Comparison of ENCODE assay signal across 8 cellular contexts in the genomic region with DNA sequence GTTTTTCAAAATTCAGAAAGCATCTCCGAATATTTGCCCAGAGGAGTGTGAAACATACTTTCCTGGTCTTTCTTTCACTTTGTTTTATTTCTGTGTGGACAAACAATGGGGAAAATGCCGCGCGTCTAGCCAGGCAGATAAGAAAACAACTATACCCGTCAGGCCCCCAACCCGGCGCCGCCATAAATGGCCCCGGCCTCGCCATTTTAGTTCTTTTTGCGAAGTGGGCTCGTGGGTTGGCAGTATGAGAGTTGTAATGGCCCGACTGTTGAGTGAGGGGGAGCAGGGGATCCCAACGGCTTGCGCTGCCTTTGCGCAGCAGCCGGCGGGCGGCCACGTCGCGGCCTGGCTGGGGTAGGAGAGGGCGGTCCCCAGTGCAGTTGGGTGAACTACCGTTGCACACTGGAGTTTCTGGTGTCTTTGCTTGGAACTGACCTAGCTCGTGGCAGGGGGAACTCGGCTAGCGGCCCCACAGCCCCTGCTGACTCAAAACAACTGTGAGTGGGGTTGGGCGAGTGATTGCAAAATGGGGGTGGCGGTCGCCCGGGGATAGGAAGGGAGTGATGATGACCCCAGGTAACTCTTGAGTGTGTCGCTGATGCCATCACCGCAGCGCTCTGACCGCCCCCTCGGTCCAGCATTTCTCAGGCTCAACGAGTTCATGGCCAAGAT. TPM values are rescaled to one million over a fixed set of nuclear protein-coding genes. Genes with fewer than 3 reads are reported as not detected.
A peak's percentile ranks its signal among the peaks of the same experiment; 100 is the strongest.
DNase-seq lines count a peak whose midpoint lies in the region; ATAC-seq and TF ChIP-seq lines count a peak whose summit lies in the region.

No MANE protein-coding gene starts in this region.

- peak; percentile 42 for ATAC-seq in GM18909 (IDR thresholded peaks at IDR 0.05; ENCODE audit: poor library complexity, unreplicated experiment)
- peak; percentile 77 to 79 (median 78) for ATAC-seq in T-cell (replicated peaks in 1 of 4)
- peak; percentile 80 for ATAC-seq in left ventricle myocardium superior

- H3K9me3 Mint-ChIP-seq in T-cell, result no peaks in the 10 kb centered on the region
- no peaks in the 10 kb centered on the region for H3K9me3 Mint-ChIP-seq in progenitor cell of endocrine pancreas (ENCODE audit: low read depth)

- peaks cover 42% of the 10 kb centered on the region for H3K36me3 ChIP-seq in MG63
- H3K36me3 ChIP-seq in adipocyte (ENCODE audit: control insufficient read depth, insufficient read depth, low read length, severe bottlenecking), result peaks cover 39% of the 10 kb centered on the region

- DNase-seq in 8988T, result peak; percentile 58
- peak; percentile 55 for DNase-seq in MG63
- peak; percentile 59 to 85 (median 79) for DNase-seq in T-cell
- peak; percentile 78 for DNase-seq in adipocyte (ENCODE audit: low read depth)
- DNase-seq in left ventricle myocardium superior, result peak; percentile 84
- peak; percentile 60 for DNase-seq in progenitor cell of endocrine pancreas (ENCODE audit: low spot score, unreplicated experiment)
- peak; percentile 89 for DNase-seq in ureter (ENCODE audit: low spot score)

- H3K4me1 Mint-ChIP-seq in T-cell, result peaks cover 44 to 61% (median 58%) of the 10 kb centered on the region in 3 donors
- H3K4me1 Mint-ChIP-seq in progenitor cell of endocrine pancreas (ENCODE audit: low read depth), result peaks cover 36% of the 10 kb centered on the region

- peak overlapping the region; percentile 99 for H3K9ac ChIP-seq in adipocyte (ENCODE audit: low read length)

- CTCF ChIA-PET in T-cell (lab: Charles Lee), result interaction anchor here (0.6 to 1.0 kb wide), 5 partner anchors 12 to 255 kb away, joined by 3 to 8 read pairs (median 4); no protein-coding TSS in a partner anchor

- H3K4me3 Mint-ChIP-seq in T-cell (peak overlapping the region; percentile 94 to 98 (median 98)), progenitor cell of endocrine pancreas (ENCODE audit: low read depth) (peak overlapping the region; percentile 99)

- H3K4me1 ChIP-seq in adipocyte (ENCODE audit: control insufficient read depth, insufficient read depth, low read length), result peaks cover 40% of the 10 kb centered on the region

- POLR2A ChIA-PET in T-cell (lab: Charles Lee), result interaction anchor here (0.6 to 1.4 kb wide), 6 partner anchors 8 to 96 kb away, joined by 3 to 29 read pairs (median 4); partner anchors contain the start of gene NEU1 (in 1 of the 2)

- H3K4me3 ChIP-seq in MG63 (peak overlapping the region; percentile 91), adipocyte (ENCODE audit: low read length) (peak overlapping the region; percentile 95)

- H3K27ac Mint-ChIP-seq in T-cell, result peak overlapping the region; percentile 98 to 100
- peak overlapping the region; percentile 100 for H3K27ac Mint-ChIP-seq in progenitor cell of endocrine pancreas

- no peaks in the 10 kb centered on the region for H3K27me3 Mint-ChIP-seq in T-cell
- no peaks in the 10 kb centered on the region for H3K27me3 Mint-ChIP-seq in progenitor cell of endocrine pancreas

- TF ChIP-seq CTCF in progenitor cell of endocrine pancreas (IDR thresholded peaks at IDR 0.05; ENCODE audit: unreplicated experiment), result no peak

- intact Hi-C loops in left ventricle myocardium superior (cut with micrococcal nuclease), result no loop called here

- H3K9me3 ChIP-seq in MG63, result no peaks in the 10 kb centered on the region
- H3K9me3 ChIP-seq in adipocyte (ENCODE audit: control insufficient read depth, low read length), result no peaks in the 10 kb centered on the region

- H3K27me3 ChIP-seq in MG63, result no peaks in the 10 kb centered on the region
- no peaks in the 10 kb centered on the region for H3K27me3 ChIP-seq in adipocyte (replicated peaks; ENCODE audit: control insufficient read depth, insufficient read depth, low read length)

- peaks cover 25% of the 10 kb centered on the region for H3K36me3 Mint-ChIP-seq in T-cell
- peaks cover 25% of the 10 kb centered on the region for H3K36me3 Mint-ChIP-seq in progenitor cell of endocrine pancreas (ENCODE audit: insufficient read depth)

RNA-seq across cellular contexts. Expression of gene HSPA1B, which starts 7.3 kb away (rescaled TPM):
- total RNA-seq in MG63 (2014; rRNA removed; shearing (Covaris generic); ENCODE audit: low replicate concordance), result 48.7 and 72.1 TPM in 2 replicates
- 100 to 1,000 TPM in 1 of 5 donors, 10 to 100 TPM in 2, 1 to 10 TPM in 2; 6.3 to 105 (median 67.9) TPM for total RNA-seq in T-cell
- 233 TPM for total RNA-seq in left ventricle myocardium superior
- total RNA-seq in progenitor cell of endocrine pancreas, result 152 and 165 TPM in 2 replicates
- 163 TPM for total RNA-seq in ureter

RNA-seq across cellular contexts. Expression of gene HSPA1A, which starts 19.5 kb away (rescaled TPM):
- 32.5 and 71.8 TPM in 2 replicates for total RNA-seq in MG63 (2014; rRNA removed; shearing (Covaris generic); ENCODE audit: low replicate concordance)
- total RNA-seq in T-cell (100 to 1,000 TPM in 1 of 5 donors, 10 to 100 TPM in 2, 1 to 10 TPM in 2; 8.8 to 117 (median 77.9) TPM), left ventricle myocardium superior (341 TPM), progenitor cell of endocrine pancreas (52.5 and 56.6 TPM in 2 replicates), ureter (191 TPM)

RNA-seq across cellular contexts. Expression of gene HSPA1L, which starts 19.8 kb away (rescaled TPM):
- total RNA-seq in MG63 (2014; rRNA removed; shearing (Covaris generic); ENCODE audit: low replicate concordance), result 0.33 and 0.39 TPM in 2 replicates
- total RNA-seq in T-cell, result 1 to 10 TPM; 2.8 to 8.5 (median 8.1) TPM
- 2.0 TPM for total RNA-seq in left ventricle myocardium superior
- total RNA-seq in progenitor cell of endocrine pancreas, result 2.4 and 2.5 TPM in 2 replicates
- 1.7 TPM for total RNA-seq in ureter

RNA-seq across cellular contexts. Expression of gene NEU1, which starts 27.8 kb away (rescaled TPM):
- total RNA-seq in MG63 (2014; rRNA removed; shearing (Covaris generic); ENCODE audit: low replicate concordance), result 11.7 and 14.6 TPM in 2 replicates
- total RNA-seq in T-cell, result 10 to 100 TPM; 15.9 to 29.2 (median 19.9) TPM
- 24.9 TPM for total RNA-seq in left ventricle myocardium superior
- total RNA-seq in progenitor cell of endocrine pancreas, result 52.4 and 57.4 TPM in 2 replicates
- 29.2 TPM for total RNA-seq in ureter

RNA-seq across cellular contexts. Expression of gene LSM2, which starts 28.1 kb away (rescaled TPM):
- 57.0 and 58.4 TPM in 2 replicates for total RNA-seq in MG63 (2014; rRNA removed; shearing (Covaris generic); ENCODE audit: low replicate concordance)
- total RNA-seq in T-cell (10 to 100 TPM; 24.2 to 36.4 (median 30.6) TPM), left ventricle myocardium superior (20.1 TPM), progenitor cell of endocrine pancreas (80.4 and 82.9 TPM in 2 replicates), ureter (35.6 TPM)

Comparison
In these comparisons a context has a peak if more than half of its experiments do, and no peak if none do; other contexts are left out.
1. Peak in every context shown above with its lines: DNase-seq, ATAC-seq and H3K4me3 ChIP-seq.